ENCODE assay signal across 2 cellular contexts in genomic region chr6:37005827-37006514, GRCh38.
TF ChIP-seq lines count a peak whose summit lies in the region.

No MANE protein-coding gene starts in this region.

TF ChIP-seq in SK-N-SH, 30 proteins besides CTCF, POLR2A, EP300 and RAD21 (continued from another document):
- TF ChIP-seq, protein P1, sequence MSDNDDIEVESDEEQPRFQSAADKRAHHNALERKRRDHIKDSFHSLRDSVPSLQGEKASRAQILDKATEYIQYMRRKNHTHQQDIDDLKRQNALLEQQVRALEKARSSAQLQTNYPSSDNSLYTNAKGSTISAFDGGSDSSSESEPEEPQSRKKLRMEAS (IDR thresholded peaks at IDR 0.05; ENCODE audit: low read depth): no peak
- TF ChIP-seq TEAD4 (IDR thresholded peaks at IDR 0.05; ENCODE audit: borderline replicate concordance, insufficient read depth): no peak
- TF ChIP-seq, protein P2, sequence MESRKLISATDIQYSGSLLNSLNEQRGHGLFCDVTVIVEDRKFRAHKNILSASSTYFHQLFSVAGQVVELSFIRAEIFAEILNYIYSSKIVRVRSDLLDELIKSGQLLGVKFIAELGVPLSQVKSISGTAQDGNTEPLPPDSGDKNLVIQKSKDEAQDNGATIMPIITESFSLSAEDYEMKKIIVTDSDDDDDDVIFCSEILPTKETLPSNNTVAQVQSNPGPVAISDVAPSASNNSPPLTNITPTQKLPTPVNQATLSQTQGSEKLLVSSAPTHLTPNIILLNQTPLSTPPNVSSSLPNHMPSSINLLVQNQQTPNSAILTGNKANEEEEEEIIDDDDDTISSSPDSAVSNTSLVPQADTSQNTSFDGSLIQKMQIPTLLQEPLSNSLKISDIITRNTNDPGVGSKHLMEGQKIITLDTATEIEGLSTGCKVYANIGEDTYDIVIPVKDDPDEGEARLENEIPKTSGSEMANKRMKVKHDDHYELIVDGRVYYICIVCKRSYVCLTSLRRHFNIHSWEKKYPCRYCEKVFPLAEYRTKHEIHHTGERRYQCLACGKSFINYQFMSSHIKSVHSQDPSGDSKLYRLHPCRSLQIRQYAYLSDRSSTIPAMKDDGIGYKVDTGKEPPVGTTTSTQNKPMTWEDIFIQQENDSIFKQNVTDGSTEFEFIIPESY (IDR thresholded peaks at IDR 0.05; ENCODE audit: borderline replicate concordance, low read depth): no peak
- TF ChIP-seq PBX3 (IDR thresholded peaks at IDR 0.05): no peak
- no peak for TF ChIP-seq GATA2 (CRISPR knock-in tag; IDR thresholded peaks at IDR 0.05)
- TF ChIP-seq YY1 (IDR thresholded peaks at IDR 0.05; ENCODE audit: low read depth): no peak
- no peak for TF ChIP-seq CHD2 (IDR thresholded peaks at IDR 0.05; ENCODE audit: low read length, partially characterized antibody)
- no peak for TF ChIP-seq FOSL2 (IDR thresholded peaks at IDR 0.05; ENCODE audit: borderline replicate concordance, low read depth)
- TF ChIP-seq MXI1 (IDR thresholded peaks at IDR 0.05; ENCODE audit: low read depth, low read length): no peak
- no peak for TF ChIP-seq FOXJ3 (CRISPR knock-in tag; IDR thresholded peaks at IDR 0.05)
- TF ChIP-seq RCOR1 (IDR thresholded peaks at IDR 0.05; ENCODE audit: low read length): no peak
- TF ChIP-seq JUND (IDR thresholded peaks at IDR 0.05): no peak
TF ChIP-seq in SK-N-SH: peak in this region for 0.

TF ChIP-seq in SK-N-SH treated with all-trans-retinoic acid at 6 μM for 48 hours, 23 proteins besides CTCF, POLR2A, EP300 and RAD21 (continued from another document):
- TF ChIP-seq PATZ1 (CRISPR knock-in tag; IDR thresholded peaks at IDR 0.05; ENCODE audit: borderline replicate concordance) (no peak), GLIS3 (CRISPR knock-in tag; IDR thresholded peaks at IDR 0.05) (no peak), CSDC2 (CRISPR knock-in tag; IDR thresholded peaks at IDR 0.05) (no peak), ZC3H10 (CRISPR knock-in tag; IDR thresholded peaks at IDR 0.05) (no peak), ARNTL (CRISPR knock-in tag; IDR thresholded peaks at IDR 0.05; ENCODE audit: borderline replicate concordance, low read depth) (no peak), PPARA (CRISPR knock-in tag; IDR thresholded peaks at IDR 0.05; ENCODE audit: borderline replicate concordance) (no peak), ISL1 (CRISPR knock-in tag; IDR thresholded peaks at IDR 0.05) (no peak), TSHZ2 (CRISPR knock-in tag; IDR thresholded peaks at IDR 0.05) (no peak), ZNF8 (CRISPR knock-in tag; IDR thresholded peaks at IDR 0.05) (no peak)
